10 cellular contexts compared by ENCODE assay signal in genomic region chr1:114248162-114248561, GRCh38.
"Had no signal": no experiment of that assay in that cellular context is flagged by ENCODE, and none has a peak within 500 bp of the region (broad histone marks: within the 10 kb centered on the region; RNA-seq: fewer than 3 reads in every experiment).

No MANE protein-coding gene starts in this region.

- H3K9ac ChIP-seq: GM23248 had no signal

- H3K4me3 Mint-ChIP-seq: H9, HFFc6, IgD-negative memory B cell had no signal

- H3K27ac Mint-ChIP-seq: H9, HFFc6, IgD-negative memory B cell had no signal

- FAIRE-seq: H1, H54, HepG2 had no signal

- H2AFZ ChIP-seq: GM23248 had no signal

- H3K4me3 ChIP-seq: GM23248 had no signal

- H3K4me1 Mint-ChIP-seq: IgD-negative memory B cell had no signal

- ATAC-seq: HepG2 had no signal

- DNase-seq: GM23248, H9, HCEC 1CT, HFFc6, KG1 had no signal

- H3K27ac ChIP-seq: GM23248, HL-60 had no signal
